ENCODE assay signal across 17 cellular contexts in the genomic region with DNA sequence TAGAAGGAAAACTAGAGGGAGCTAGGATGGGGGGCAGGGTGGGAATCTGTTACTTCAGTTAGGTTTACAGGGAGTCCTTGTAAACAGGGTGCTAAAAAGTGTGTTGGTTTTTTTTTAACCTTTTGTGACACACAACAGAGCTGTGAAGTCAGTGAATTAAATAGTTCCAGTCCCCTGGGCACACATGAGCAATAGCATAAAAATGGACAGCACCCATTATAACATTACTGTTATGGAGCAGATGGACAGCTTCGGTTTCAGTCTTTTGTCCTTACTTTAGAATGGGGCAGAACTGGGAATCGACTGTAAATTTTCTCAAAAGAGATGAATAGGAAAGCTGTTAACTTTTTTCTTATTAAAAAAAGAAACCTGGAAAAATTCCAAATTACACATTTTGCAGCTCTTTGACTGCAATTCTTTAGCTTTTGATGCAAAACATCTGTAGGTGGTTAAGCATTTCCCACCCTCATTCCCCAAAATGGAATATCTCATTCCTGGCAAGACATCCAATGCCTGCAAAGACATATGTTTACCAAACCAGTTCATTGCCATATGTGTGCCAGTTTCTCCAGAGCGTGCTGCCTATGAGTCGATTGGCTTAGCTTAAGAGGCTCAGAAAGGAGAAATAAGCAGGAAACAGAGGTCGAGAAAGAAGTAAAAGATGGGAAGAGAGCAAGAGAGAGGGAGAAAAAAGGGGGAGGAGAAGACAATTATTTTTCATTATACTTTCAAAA.
DNase-seq lines count a peak whose midpoint lies in the region; ATAC-seq and TF ChIP-seq lines count a peak whose summit lies in the region.
"Had no signal": no experiment of that assay in that cellular context is flagged by ENCODE, and none has a peak within 500 bp of the region (broad histone marks: within the 10 kb centered on the region; RNA-seq: fewer than 3 reads in every experiment).

No MANE protein-coding gene starts in this region.

- peak; percentile 63 for DNase-seq in H4 (ENCODE audit: low spot score)
- peak; percentile 24 for DNase-seq in NCI-H2171 (lab: John Stamatoyannopoulos, UW)
- DNase-seq in astrocyte of the spinal cord (ENCODE audit: low read depth, low spot score), result peak; percentile 20
- peak; percentile 36 for DNase-seq in osteoblast (ENCODE audit: insufficient read length, low spot score, missing footprints)
- DNase-seq in left lung, result no peak
- DNase-seq in Kasumi-1 (lab: John Stamatoyannopoulos, UW), result no peak
- no peak for DNase-seq in T-helper 9 cell
- DNase-seq: activated CD4-positive, alpha-beta memory T cell treated with anti-CD3 and anti-CD28 coated beads, Interleukin-2, amount 10 ng/mL, durations not matched to agents 7 days and 5 days; activated naive CD4-positive, alpha-beta T cell treated with Interleukin-2 at 50 U/mL for 16 hours; activated T-cell treated with anti-CD3 and anti-CD28 coated beads, Interleukin-2, amount 50 U/mL, for 24 hours; CD4-positive, alpha-beta memory T cell; DMS79; effector memory CD4-positive, alpha-beta T cell; left ventricle myocardium superior; NCI-H226 had no signal

- TF ChIP-seq CTCF in astrocyte of the spinal cord (IDR thresholded peaks at IDR 0.05; ENCODE audit: low read depth, low read length), result no peak
- TF ChIP-seq CTCF in osteoblast (IDR thresholded peaks at IDR 0.05; ENCODE audit: extremely low read depth, low read depth, low read length), result no peak
- TF ChIP-seq CTCF in left lung (IDR thresholded peaks at IDR 0.05), result no peak

- ATAC-seq in left lung (no peak), GM21528 (IDR thresholded peaks at IDR 0.05; ENCODE audit: low FRiP score, unreplicated experiment) (no peak)
- ATAC-seq: left ventricle myocardium superior had no signal

- H3K9me3 ChIP-seq in osteoblast (ENCODE audit: low read depth, low read length) (no peaks in the 10 kb centered on the region), left lung (no peaks in the 10 kb centered on the region)
- H3K9me3 ChIP-seq: esophagus muscularis mucosa had no signal

- H3K36me3 ChIP-seq in osteoblast (ENCODE audit: insufficient read depth, low read length) (no peaks in the 10 kb centered on the region), left lung (no peaks in the 10 kb centered on the region)
- H3K36me3 ChIP-seq: esophagus muscularis mucosa had no signal

- H2AFZ ChIP-seq in osteoblast (ENCODE audit: low read length), result no peak overlapping the region

- no peaks in the 10 kb centered on the region for H3K27me3 ChIP-seq in osteoblast (ENCODE audit: insufficient read depth, low read length)
- no peaks in the 10 kb centered on the region for H3K27me3 ChIP-seq in left lung
- H3K27me3 ChIP-seq: esophagus muscularis mucosa had no signal

- no peak overlapping the region for H3K4me2 ChIP-seq in osteoblast (ENCODE audit: insufficient read depth, low read length)

- H3K4me1 ChIP-seq in osteoblast (ENCODE audit: insufficient read depth, low read length) (no peaks in the 10 kb centered on the region), left lung (no peaks in the 10 kb centered on the region)
- H3K4me1 ChIP-seq: esophagus muscularis mucosa had no signal

- intact Hi-C loops in left lung (cut with DNase I), result no loop called here

- H3K27ac ChIP-seq in osteoblast (ENCODE audit: low read depth, low read length) (no peak overlapping the region), left lung (no peak overlapping the region)
- H3K27ac ChIP-seq: esophagus muscularis mucosa had no signal

- no peaks in the 10 kb centered on the region for H3K79me2 ChIP-seq in osteoblast (ENCODE audit: insufficient read depth, low read length)

- in situ Hi-C loops in astrocyte of the spinal cord (cut with HindIII; ENCODE audit: low sequenced_read_pairs), result no loop called here

- H3K4me3 ChIP-seq in astrocyte of the spinal cord (ENCODE audit: low read depth, low read length) (no peak overlapping the region), osteoblast (ENCODE audit: insufficient read depth, low read length) (no peak overlapping the region), left lung (no peak overlapping the region)
- H3K4me3 ChIP-seq: esophagus muscularis mucosa had no signal

- H4K20me1 ChIP-seq in osteoblast (ENCODE audit: insufficient read depth, low read length), result no peaks in the 10 kb centered on the region

Comparison
In these comparisons a context has a peak if more than half of its experiments do, and no peak if none do; other contexts are left out.
1. DNase-seq: peak in H4 (single experiment), NCI-H2171 (single experiment), astrocyte of the spinal cord (single experiment) and osteoblast (single experiment); none in left lung (0 of 2), Kasumi-1 (0 of 2) and T-helper 9 cell (single experiment).